14 cellular contexts compared by ENCODE assay signal in genomic region chr20:41475507-41475906, GRCh38.
DNase-seq lines count a peak whose midpoint lies in the region; ATAC-seq and TF ChIP-seq lines count a peak whose summit lies in the region.
"Had no signal": no experiment of that assay in that cellular context is flagged by ENCODE, and none has a peak within 500 bp of the region (broad histone marks: within the 10 kb centered on the region; RNA-seq: fewer than 3 reads in every experiment).

No MANE protein-coding gene starts in this region.

- TF ChIP-seq EP300 in gastroesophageal sphincter (IDR thresholded peaks at IDR 0.05): no peak

- peaks cover 13% of the 10 kb centered on the region for H3F3A ChIP-seq in PC-9 (ENCODE audit: insufficient read depth, low read depth)

- H3K79me2 ChIP-seq in PC-9 (ENCODE audit: low read depth): no peaks in the 10 kb centered on the region

- 54 to 67% methylated on average over 1 of the region's 1 CpG for WGBS in gastroesophageal sphincter (ENCODE audit: low coverage in 1 of 2), 2 donors

- H3K9me3 ChIP-seq in PC-9 (ENCODE audit: insufficient read depth, low read depth): no peaks in the 10 kb centered on the region
- no peaks in the 10 kb centered on the region for H3K9me3 ChIP-seq in gastroesophageal sphincter
- H3K9me3 ChIP-seq: right lobe of liver had no signal

- H3K9me2 ChIP-seq in PC-9 (ENCODE audit: insufficient read depth): no peaks in the 10 kb centered on the region

- no peak for TF ChIP-seq CTCF in PC-9 (conservative IDR thresholded peaks at IDR 0.05)
- TF ChIP-seq CTCF in gastroesophageal sphincter (IDR thresholded peaks at IDR 0.05): no peak
- no peak for TF ChIP-seq CTCF in osteocyte (IDR thresholded peaks at IDR 0.05)

- H3K27me3 ChIP-seq in PC-9 (ENCODE audit: insufficient read depth, low read depth) (no peaks in the 10 kb centered on the region), gastroesophageal sphincter (no peaks in the 10 kb centered on the region)
- H3K27me3 ChIP-seq: right lobe of liver had no signal

- H3K27me3 Mint-ChIP-seq in osteocyte (ENCODE audit: unreplicated experiment): no peaks in the 10 kb centered on the region
- H3K27me3 Mint-ChIP-seq: activated naive CD4-positive, alpha-beta T cell treated with anti-CD3 and anti-CD28 coated beads, Interleukin-2, amount 50 U/mL, for 24 hours had no signal

- peak; percentile 22 for DNase-seq in COLO668 (lab: John Stamatoyannopoulos, UW; ENCODE audit: unreplicated experiment)
- no peak for DNase-seq in PC-9
- no peak for DNase-seq in osteocyte (ENCODE audit: extremely low spot score, unreplicated experiment)
- DNase-seq in amygdala (lab: John Stamatoyannopoulos, UW): no peak
- no peak for DNase-seq in NCI-H526 (lab: John Stamatoyannopoulos, UW)
- DNase-seq: cortex of kidney, H7, right lobe of liver had no signal

- peaks cover 50% of the 10 kb centered on the region for H3K4me1 Mint-ChIP-seq in osteocyte (ENCODE audit: unreplicated experiment)

- no peak for TF ChIP-seq POLR2A in gastroesophageal sphincter (IDR thresholded peaks at IDR 0.05)

- no peak overlapping the region for H3K4me3 ChIP-seq in PC-9
- no peak overlapping the region for H3K4me3 ChIP-seq in gastroesophageal sphincter
- H3K4me3 ChIP-seq: right lobe of liver had no signal

- no peak overlapping the region for H3K4me3 Mint-ChIP-seq in osteocyte (ENCODE audit: unreplicated experiment)
- H3K4me3 Mint-ChIP-seq: activated naive CD4-positive, alpha-beta T cell treated with anti-CD3 and anti-CD28 coated beads, Interleukin-2, amount 50 U/mL, for 24 hours; CD14-positive monocyte had no signal

- H4K20me1 ChIP-seq in PC-9 (ENCODE audit: insufficient read depth): no peaks in the 10 kb centered on the region

- peak overlapping the region; percentile 11 for H3K4me2 ChIP-seq in PC-9

- peaks cover 47% of the 10 kb centered on the region for H3K36me3 Mint-ChIP-seq in osteocyte (ENCODE audit: unreplicated experiment)

- no peak overlapping the region for H2AFZ ChIP-seq in PC-9

- CTCF ChIA-PET in PC-9 (lab: Charles Lee): no interaction called here

- peak; percentile 50 for ATAC-seq in gastroesophageal sphincter
- ATAC-seq in HG02970 (IDR thresholded peaks at IDR 0.05; ENCODE audit: low FRiP score, unreplicated experiment): no peak
- ATAC-seq in GM19395 (IDR thresholded peaks at IDR 0.05; ENCODE audit: unreplicated experiment): no peak

- POLR2A ChIA-PET in PC-9 (lab: Charles Lee; ENCODE audit: unreplicated experiment): no interaction called here

- BruUV-seq in PC-9 (replicated peaks; lab: Mats Ljungman, UMichigan): no TSS peak

- peak overlapping the region; percentile 89 for H3K27ac Mint-ChIP-seq in osteocyte (ENCODE audit: unreplicated experiment)
- H3K27ac Mint-ChIP-seq: activated naive CD4-positive, alpha-beta T cell treated with anti-CD3 and anti-CD28 coated beads, Interleukin-2, amount 50 U/mL, for 24 hours had no signal

- peaks cover 9% of the 10 kb centered on the region for H3K9me3 Mint-ChIP-seq in osteocyte (ENCODE audit: unreplicated experiment)
- H3K9me3 Mint-ChIP-seq: CD14-positive monocyte had no signal

- H3K4me1 ChIP-seq in PC-9 (replicated peaks; ENCODE audit: insufficient read depth) (peaks cover 20% of the 10 kb centered on the region), gastroesophageal sphincter (peaks cover 0 to 23% (median 9%) of the 10 kb centered on the region in 3 donors)

- intact Hi-C loops in PC-9 (cut with micrococcal nuclease; ENCODE audit: unreplicated experiment): loop anchor here (5.0 kb wide), 1 partner anchor 217 kb away; no protein-coding TSS in a partner anchor

- H3K36me3 ChIP-seq in PC-9 (ENCODE audit: low read depth): 0 out of 2 replicates have a peak, but pooled peaks cover 8% of the 10 kb centered on the region
- H3K36me3 ChIP-seq in gastroesophageal sphincter: peaks cover 0 to 58% of the 10 kb centered on the region in 2 donors

- peak overlapping the region; percentile 15 for H3K27ac ChIP-seq in PC-9
- peak overlapping the region in 2 of 4 donors; percentile 28 to 45 for H3K27ac ChIP-seq in gastroesophageal sphincter
- H3K27ac ChIP-seq: RWPE1 had no signal
